ENCODE assay signal across 15 cellular contexts in genomic region chr4:39103291-39103690, GRCh38. TPM values are rescaled to one million over a fixed set of nuclear protein-coding genes. Genes with fewer than 3 reads are reported as not detected.
DNase-seq lines count a peak whose midpoint lies in the region; ATAC-seq and TF ChIP-seq lines count a peak whose summit lies in the region.
"Had no signal": no experiment of that assay in that cellular context is flagged by ENCODE, and none has a peak within 500 bp of the region (broad histone marks: within the 10 kb centered on the region; RNA-seq: fewer than 3 reads in every experiment).

No MANE protein-coding gene starts in this region.

- peak; percentile 8 for DNase-seq in LHCN-M2 (ENCODE audit: low read depth)
- DNase-seq in RKO (ENCODE audit: low spot score): peak; percentile 5
- peak; percentile 12 for DNase-seq in cerebellar cortex (ENCODE audit: low spot score)
- DNase-seq in MCF 10A (ENCODE audit: unreplicated experiment): no peak
- DNase-seq: CD4-positive, alpha-beta T cell; DND-41; MM.1S; NCI-H1436 treated with DMSO at 0.1 percent for 48 hours; NCI-H345; NCI-H526 treated with DMSO at 0.1 percent for 48 hours; T-helper 9 cell had no signal

- TF ChIP-seq CTCF in GM12872 (IDR thresholded peaks at IDR 0.05; ENCODE audit: insufficient read depth, low read depth, low read length) (0 out of 3 replicates have a peak, but pooled peaks have one; percentile 8), MCF 10A (IDR thresholded peaks at IDR 0.05; ENCODE audit: unreplicated experiment) (no peak)

- peaks cover 34% of the 10 kb centered on the region for H3K36me3 Mint-ChIP-seq in MCF 10A (ENCODE audit: insufficient read depth, unreplicated experiment)

- no TSS peak for BruUV-seq in MCF 10A (replicated peaks; lab: Mats Ljungman, UMichigan)

- ATAC-seq in GM19324 (IDR thresholded peaks at IDR 0.05; ENCODE audit: low FRiP score, unreplicated experiment) (no peak), HG03457 (IDR thresholded peaks at IDR 0.05; ENCODE audit: unreplicated experiment) (no peak)

- CTCF ChIA-PET in MCF 10A (lab: Yijun Ruan, JAX): interaction anchor here (0.6 kb wide), 1 partner anchor 223 kb away, joined by 3 read pairs; no protein-coding TSS in a partner anchor

- no peak overlapping the region for H3K27ac Mint-ChIP-seq in MCF 10A (ENCODE audit: low read depth, unreplicated experiment)
- H3K27ac Mint-ChIP-seq: B cell; CD4-positive, alpha-beta T cell had no signal

- no peak overlapping the region for H3K4me3 Mint-ChIP-seq in MCF 10A (ENCODE audit: unreplicated experiment)
- H3K4me3 Mint-ChIP-seq: B cell; CD4-positive, alpha-beta T cell had no signal

- intact Hi-C loops in MCF 10A (cut with micrococcal nuclease): no loop called here

- no peaks in the 10 kb centered on the region for H3K27me3 Mint-ChIP-seq in MCF 10A (ENCODE audit: insufficient read depth, unreplicated experiment)
- H3K27me3 Mint-ChIP-seq: B cell; CD4-positive, alpha-beta T cell had no signal

- POLR2A ChIA-PET in MCF 10A (lab: Yijun Ruan, JAX): no interaction called here

- peaks cover 15% of the 10 kb centered on the region for H3K4me1 Mint-ChIP-seq in MCF 10A (ENCODE audit: insufficient read depth, unreplicated experiment)
- H3K4me1 Mint-ChIP-seq: B cell had no signal

- no peaks in the 10 kb centered on the region for H3K9me3 Mint-ChIP-seq in MCF 10A (ENCODE audit: unreplicated experiment)
- H3K9me3 Mint-ChIP-seq: CD4-positive, alpha-beta T cell had no signal

RNA-seq across cellular contexts. Expression of gene KLHL5, which starts 41.3 kb away (rescaled TPM):
- total RNA-seq in LHCN-M2 (2014; rRNA removed) (48.6 and 52.1 TPM in 2 replicates), MCF 10A (2022) (59.2 and 67.7 TPM in 2 replicates)
- polyA plus RNA-seq in LHCN-M2 (2012): 54.3 TPM
